In the genomic region with DNA sequence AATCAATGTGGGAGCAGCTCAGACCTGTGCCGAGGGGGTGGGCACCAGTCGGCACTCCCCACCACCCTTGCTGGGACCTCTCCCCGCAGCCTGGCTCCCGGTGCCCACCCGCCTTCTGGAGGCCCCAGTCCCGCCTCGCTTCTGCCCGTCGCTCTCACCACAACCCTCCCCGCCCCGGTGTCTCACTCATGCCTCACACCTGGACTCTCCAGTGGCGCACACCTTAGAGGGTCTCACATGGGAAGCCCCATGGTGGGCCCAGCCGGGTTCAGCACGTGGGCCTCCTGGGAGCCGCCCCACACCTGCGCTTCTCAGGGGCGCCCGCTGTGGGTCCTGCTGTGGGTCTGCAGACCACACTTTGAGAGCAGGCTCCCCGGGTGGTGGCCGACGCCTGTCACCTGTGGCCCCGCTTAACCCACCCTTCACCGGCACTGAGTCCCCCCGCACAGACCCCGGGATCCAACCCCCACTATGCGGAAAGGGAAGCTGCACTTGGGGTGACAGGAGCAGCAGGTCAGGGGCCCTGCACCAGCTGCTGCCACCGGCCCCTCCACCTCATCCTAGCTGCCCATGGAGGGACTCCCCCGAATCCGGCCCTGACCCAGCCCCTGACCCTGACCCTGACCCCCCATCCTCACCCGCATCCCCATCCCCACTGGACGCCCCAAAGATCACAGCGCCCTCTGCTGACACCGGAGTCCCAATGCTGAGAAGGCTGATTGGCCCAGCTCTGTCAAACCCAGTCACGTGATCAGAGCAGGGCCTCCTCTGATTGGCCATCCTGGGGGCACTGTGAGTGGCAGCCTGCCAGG, we compare ENCODE assay signal across 9 cellular contexts. TPM values are rescaled to one million over a fixed set of nuclear protein-coding genes. Genes with fewer than 3 reads are reported as not detected.
A peak's percentile ranks its signal among the peaks of the same experiment; 100 is the strongest.
DNase-seq lines count a peak whose midpoint lies in the region; ATAC-seq and TF ChIP-seq lines count a peak whose summit lies in the region.
"Had no signal": no experiment of that assay in that cellular context is flagged by ENCODE, and none has a peak within 500 bp of the region (broad histone marks: within the 10 kb centered on the region; RNA-seq: fewer than 3 reads in every experiment).

No MANE protein-coding gene starts in this region.

- intact Hi-C loops in dorsolateral prefrontal cortex (cut with DNase I), result no loop called here

- no peak overlapping the region for H3K27ac ChIP-seq in brain microvascular endothelial cell
- no peak overlapping the region for H3K27ac ChIP-seq in dorsolateral prefrontal cortex
- H3K27ac ChIP-seq: C4-2B had no signal

- TF ChIP-seq CTCF in brain microvascular endothelial cell (IDR thresholded peaks at IDR 0.05; ENCODE audit: low read depth, low read length, missing control alignments) (peak; percentile 53), dorsolateral prefrontal cortex (IDR thresholded peaks at IDR 0.05 in 54 of 56, conservative IDR thresholded peaks at IDR 0.05 in 2 of 56; ENCODE audit: low read depth in 1 of 56, partially characterized antibody in 56 of 56) (peak in 10 of 56 donors; percentile 9 to 31 (median 15))

- DNase-seq in NCI-H146 (lab: John Stamatoyannopoulos, UW) (peak; percentile 17), NCI-H146 treated with DMSO at 0.1 percent for 48 hours (lab: John Stamatoyannopoulos, UW; ENCODE audit: unreplicated experiment) (no peak), RKO (ENCODE audit: low spot score) (peak; percentile 40), brain microvascular endothelial cell (no peak), dorsolateral prefrontal cortex (no peak)
- peak; percentile 32 to 49 for DNase-seq in stimulated activated CD4-positive, alpha-beta T cell treated with anti-CD3 and anti-CD28 coated beads, Interleukin-15, amount 100 ng/mL, for 48 hours (ENCODE audit: low read depth in 2 of 2)

- ATAC-seq in GM21423 (IDR thresholded peaks at IDR 0.05; ENCODE audit: unreplicated experiment) (no peak), GM21526 (IDR thresholded peaks at IDR 0.05; ENCODE audit: low FRiP score, unreplicated experiment) (no peak)

- H3K27me3 ChIP-seq in brain microvascular endothelial cell (replicated peaks), result no peaks in the 10 kb centered on the region
- H3K27me3 ChIP-seq in dorsolateral prefrontal cortex, result no peaks in the 10 kb centered on the region

- in situ Hi-C loops in brain microvascular endothelial cell (cut with HindIII; ENCODE audit: low pct_ligation_motif_present, low sequenced_read_pairs), result no loop called here

- no peak overlapping the region for H3K4me3 ChIP-seq in brain microvascular endothelial cell (ENCODE audit: low read depth, low read length)
- no peak overlapping the region for H3K4me3 ChIP-seq in dorsolateral prefrontal cortex

- H3K36me3 ChIP-seq in brain microvascular endothelial cell (replicated peaks), result no peaks in the 10 kb centered on the region

RNA-seq across cellular contexts. Expression of a gene that starts 27.4 kb away (rescaled TPM):
- 10 to 100 TPM; 30.0 to 80.0 (median 48.8) TPM for total RNA-seq in dorsolateral prefrontal cortex

Comparison
In these comparisons a context has a peak if more than half of its experiments do, and no peak if none do; other contexts are left out.
1. DNase-seq: peak in NCI-H146 (single experiment), RKO (single experiment) and stimulated activated CD4-positive, alpha-beta T cell treated with anti-CD3 and anti-CD28 coated beads, Interleukin-15, amount 100 ng/mL, for 48 hours (2 of 2); none in NCI-H146 treated with DMSO at 0.1 percent for 48 hours (single experiment), brain microvascular endothelial cell (single experiment) and dorsolateral prefrontal cortex (0 of 10).